11 cellular contexts compared by ENCODE assay signal in the genomic region with DNA sequence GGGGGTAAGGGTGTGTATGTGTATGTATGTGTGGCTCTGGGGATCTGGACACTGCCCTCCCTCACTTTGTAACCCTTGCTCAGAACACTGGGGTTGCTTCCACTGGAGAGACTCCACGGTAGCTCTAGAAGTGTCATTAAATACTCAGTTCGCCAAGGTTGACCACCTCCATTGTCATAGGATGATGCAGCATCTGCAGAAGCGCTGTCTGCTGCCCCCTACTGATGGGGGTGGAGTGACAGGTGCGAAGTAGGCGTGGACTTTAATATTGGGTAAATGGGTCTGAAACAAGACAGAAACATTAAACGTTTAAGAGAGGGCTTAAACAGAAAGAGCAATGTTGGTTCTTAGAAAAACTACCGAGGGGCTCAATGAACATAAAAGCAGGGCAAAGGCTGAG. TPM values are rescaled to one million over a fixed set of nuclear protein-coding genes. Genes with fewer than 3 reads are reported as not detected.
DNase-seq lines count a peak whose midpoint lies in the region; ATAC-seq and TF ChIP-seq lines count a peak whose summit lies in the region.
"Had no signal": no experiment of that assay in that cellular context is flagged by ENCODE, and none has a peak within 500 bp of the region (broad histone marks: within the 10 kb centered on the region; RNA-seq: fewer than 3 reads in every experiment).

No MANE protein-coding gene starts in this region.

- H3K36me3 Mint-ChIP-seq in H9 (ENCODE audit: insufficient read depth in 1 of 3, low read depth in 3 of 3): peaks cover 0 to 34% (median 29%) of the 10 kb centered on the region in 3 experiments; a peak in 5 of 7 replicates
- peaks cover 12% of the 10 kb centered on the region for H3K36me3 Mint-ChIP-seq in activated CD4-positive, alpha-beta memory T cell treated with anti-CD3 and anti-CD28 coated beads for 36 hours
- H3K36me3 Mint-ChIP-seq in nephron progenitor cell (ENCODE audit: low read depth): peaks cover 75% of the 10 kb centered on the region

- no peaks in the 10 kb centered on the region for H3K23me2 ChIP-seq in H9 (ENCODE audit: insufficient read length, low read depth, low read length, poor library complexity, severe bottlenecking)

- H3K23ac ChIP-seq in H9 (ENCODE audit: insufficient read length, low read depth, low read length): no peak overlapping the region

- H3K9me3 ChIP-seq in H9 (ENCODE audit: control insufficient read depth, low read depth, low read length): no peaks in the 10 kb centered on the region
- H3K9me3 ChIP-seq: BLaER1 treated with 17β-estradiol and CSF1 and Interleukin-3, amounts not matched to agents 10 nM and 100 nM; neutrophil had no signal

- H3K27me3 Mint-ChIP-seq in H9 (ENCODE audit: low read depth): no peaks in the 10 kb centered on the region
- H3K27me3 Mint-ChIP-seq in activated CD4-positive, alpha-beta memory T cell treated with anti-CD3 and anti-CD28 coated beads for 36 hours: no peaks in the 10 kb centered on the region
- H3K27me3 Mint-ChIP-seq in nephron progenitor cell (ENCODE audit: low read depth, poor library complexity): no peaks in the 10 kb centered on the region

- CTCF ChIA-PET in activated CD4-positive, alpha-beta memory T cell treated with anti-CD3 and anti-CD28 coated beads for 36 hours (lab: Charles Lee): interaction anchor here (0.7 kb wide), 2 partner anchors 17 to 22 kb away, joined by 3 read pairs; no protein-coding TSS in a partner anchor

- DNase-seq in NCI-H748 (lab: John Stamatoyannopoulos, UW; ENCODE audit: unreplicated experiment): peak; percentile 54
- DNase-seq in NCI-H748 treated with DMSO at 0.1 percent for 48 hours (lab: John Stamatoyannopoulos, UW): no peak
- DNase-seq in H9: peak; percentile 81
- DNase-seq in activated CD4-positive, alpha-beta memory T cell treated with anti-CD3 and anti-CD28 coated beads for 36 hours: peak; percentile 39
- DNase-seq in nephron progenitor cell: peak; percentile 23
- no peak for DNase-seq in cortex of kidney (lab: John Stamatoyannopoulos, UW)
- DNase-seq: T-helper 2 cell had no signal

- H3K4me3 Mint-ChIP-seq in H9: no peak overlapping the region
- no peak overlapping the region for H3K4me3 Mint-ChIP-seq in activated CD4-positive, alpha-beta memory T cell treated with anti-CD3 and anti-CD28 coated beads for 36 hours
- H3K4me3 Mint-ChIP-seq in nephron progenitor cell: no peak overlapping the region

- no peak overlapping the region for H2BK12ac ChIP-seq in H9 (ENCODE audit: insufficient read length, low read depth, low read length)

- no peak overlapping the region for H2BK20ac ChIP-seq in H9 (ENCODE audit: low read depth, low read length, poor library complexity, severe bottlenecking)

- no peak overlapping the region for H3K9ac ChIP-seq in H9 (ENCODE audit: extremely low read depth, insufficient read length, low read length)
- H3K9ac ChIP-seq: BLaER1 treated with 17β-estradiol and CSF1 and Interleukin-3, amounts not matched to agents 10 nM and 100 nM had no signal

- H4K20me1 ChIP-seq in H9 (ENCODE audit: control insufficient read depth, insufficient read depth, insufficient read length): no peaks in the 10 kb centered on the region
- H4K20me1 ChIP-seq: BLaER1 treated with 17β-estradiol and CSF1 and Interleukin-3, amounts not matched to agents 10 nM and 100 nM had no signal

- TF ChIP-seq CTCF in H9 (conservative IDR thresholded peaks at IDR 0.05): peak; percentile 78
- no peak for TF ChIP-seq CTCF in nephron progenitor cell (IDR thresholded peaks at IDR 0.05)

- WGBS in H9 (ENCODE audit: extremely low coverage, insufficient read length, low lambda C conversion rate): no CpG with 5 or more reads among the region's 7 CpGs

- H3K18ac ChIP-seq in H9 (ENCODE audit: insufficient read length, low read depth, low read length): no peak overlapping the region

- H3K9me3 Mint-ChIP-seq in H9: no peaks in the 10 kb centered on the region
- no peaks in the 10 kb centered on the region for H3K9me3 Mint-ChIP-seq in activated CD4-positive, alpha-beta memory T cell treated with anti-CD3 and anti-CD28 coated beads for 36 hours
- no peaks in the 10 kb centered on the region for H3K9me3 Mint-ChIP-seq in nephron progenitor cell

- H3K27me3 ChIP-seq in H9 (ENCODE audit: insufficient read depth, low read length): no peaks in the 10 kb centered on the region
- H3K27me3 ChIP-seq: BLaER1 treated with 17β-estradiol and CSF1 and Interleukin-3, amounts not matched to agents 10 nM and 100 nM; neutrophil had no signal

- 0 out of 2 replicates have a peak, but pooled peaks cover 2% of the 10 kb centered on the region for H3K4me1 ChIP-seq in H9 (ENCODE audit: insufficient read depth, low read length)
- H3K4me1 ChIP-seq: BLaER1 treated with 17β-estradiol and CSF1 and Interleukin-3, amounts not matched to agents 10 nM and 100 nM had no signal

- intact Hi-C loops in activated CD4-positive, alpha-beta memory T cell treated with anti-CD3 and anti-CD28 coated beads for 36 hours (cut with micrococcal nuclease): no loop called here

- H3K79me2 ChIP-seq in H9 (ENCODE audit: insufficient read depth, low read length): no peaks in the 10 kb centered on the region

- no peak overlapping the region for H3K4me2 ChIP-seq in H9 (ENCODE audit: insufficient read depth, insufficient read length, low read length)
- H3K4me2 ChIP-seq: BLaER1 treated with 17β-estradiol and CSF1 and Interleukin-3, amounts not matched to agents 10 nM and 100 nM had no signal

- no peak overlapping the region for H2AK5ac ChIP-seq in H9 (ENCODE audit: insufficient read length, low read length)

- H2BK5ac ChIP-seq in H9 (ENCODE audit: insufficient read length, low read length): no peak overlapping the region

- H3K4me1 Mint-ChIP-seq in H9 (peaks cover 0 to 5% of the 10 kb centered on the region in 2 experiments; a peak in 3 of 4 replicates), nephron progenitor cell (no peaks in the 10 kb centered on the region)
- no peaks in the 10 kb centered on the region for H3K4me1 Mint-ChIP-seq in activated CD4-positive, alpha-beta memory T cell treated with anti-CD3 and anti-CD28 coated beads for 36 hours (ENCODE audit: low read depth)

- no peak overlapping the region for H2BK120ac ChIP-seq in H9 (ENCODE audit: low read depth, low read length, poor library complexity, severe bottlenecking)

- H3K4ac ChIP-seq in H9 (ENCODE audit: low read depth, low read length): no peak overlapping the region

- ATAC-seq in HG03457 (IDR thresholded peaks at IDR 0.05; ENCODE audit: unreplicated experiment): no peak
- no peak for ATAC-seq in HG03045 (IDR thresholded peaks at IDR 0.05; ENCODE audit: unreplicated experiment)

- POLR2A ChIA-PET in activated CD4-positive, alpha-beta memory T cell treated with anti-CD3 and anti-CD28 coated beads for 36 hours (lab: Charles Lee): no interaction called here

- H4K8ac ChIP-seq in H9 (replicated peaks; ENCODE audit: insufficient read length, low read depth, low read length): no peak overlapping the region

- H4K5ac ChIP-seq in H9 (ENCODE audit: insufficient read length, low read depth, low read length): no peak overlapping the region

- H2AFZ ChIP-seq in H9 (ENCODE audit: low read length): no peak overlapping the region

- no peak overlapping the region for H2BK15ac ChIP-seq in H9 (ENCODE audit: low read depth, low read length)

- no peak overlapping the region for H3T11ph ChIP-seq in H9 (ENCODE audit: low read length)

- H3K27ac ChIP-seq in H9 (ENCODE audit: insufficient read length, low read depth, low read length): no peak overlapping the region
- H3K27ac ChIP-seq: BLaER1 treated with 17β-estradiol and CSF1 and Interleukin-3, amounts not matched to agents 10 nM and 100 nM; neutrophil had no signal

- no peaks in the 10 kb centered on the region for H3K79me1 ChIP-seq in H9 (ENCODE audit: insufficient read depth, low read depth, low read length, poor library complexity, severe bottlenecking)

- H4K91ac ChIP-seq in H9 (ENCODE audit: insufficient read length, low read depth, low read length): no peak overlapping the region

- H3K14ac ChIP-seq in H9 (ENCODE audit: insufficient read depth, low read length): no peak overlapping the region

- no peak overlapping the region for H3K56ac ChIP-seq in H9 (ENCODE audit: insufficient read length, low read depth, low read length)

- H3K27ac Mint-ChIP-seq in H9 (peak overlapping the region in 2 of 3 experiments; percentile 35 to 97; a peak in 3 of 7 replicates), nephron progenitor cell (no peak overlapping the region)
- H3K27ac Mint-ChIP-seq in activated CD4-positive, alpha-beta memory T cell treated with anti-CD3 and anti-CD28 coated beads for 36 hours: no peak overlapping the region

RNA-seq across cellular contexts. Expression of gene STAC2, which starts 35.5 kb away (rescaled TPM):
- total RNA-seq in H9 (2021): 1.5 and 2.5 TPM in 2 replicates
- total RNA-seq in activated CD4-positive, alpha-beta memory T cell treated with anti-CD3 and anti-CD28 coated beads for 36 hours: not detected

Comparison
In these comparisons a context has a peak if more than half of its experiments do, and no peak if none do; other contexts are left out.
1. DNase-seq: peak in NCI-H748 (single experiment), H9 (single experiment), activated CD4-positive, alpha-beta memory T cell treated with anti-CD3 and anti-CD28 coated beads for 36 hours (single experiment) and nephron progenitor cell (single experiment); none in NCI-H748 treated with DMSO at 0.1 percent for 48 hours (single experiment) and cortex of kidney (single experiment).
2. H3K27ac Mint-ChIP-seq: peak in H9 (2 of 3); none in activated CD4-positive, alpha-beta memory T cell treated with anti-CD3 and anti-CD28 coated beads for 36 hours (single experiment) and nephron progenitor cell (single experiment).